In the genomic region with DNA sequence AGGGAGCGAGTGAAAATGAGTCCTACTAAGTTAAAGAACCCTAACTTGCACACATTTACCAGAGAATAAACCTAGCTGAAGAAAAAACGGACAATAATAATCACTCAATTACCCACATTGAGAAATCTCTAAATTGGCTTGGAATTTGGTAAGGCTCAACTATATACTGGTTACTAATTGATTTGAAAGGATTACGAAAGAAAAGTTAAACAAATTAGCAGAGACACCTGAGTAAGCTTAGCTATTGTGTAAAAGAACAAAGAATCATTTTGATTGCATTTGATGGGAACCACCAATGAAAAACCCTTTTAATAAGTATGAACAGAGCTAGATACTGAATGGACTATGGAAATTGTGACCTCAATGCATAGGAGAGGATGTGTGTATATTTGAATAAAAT, we compare ENCODE assay signal across 26 cellular contexts.
DNase-seq lines count a peak whose midpoint lies in the region; ATAC-seq and TF ChIP-seq lines count a peak whose summit lies in the region.
"Had no signal": no experiment of that assay in that cellular context is flagged by ENCODE, and none has a peak within 500 bp of the region (broad histone marks: within the 10 kb centered on the region; RNA-seq: fewer than 3 reads in every experiment).

No MANE protein-coding gene starts in this region.

- H3K4me1 Mint-ChIP-seq in dendritic cell treated with granulocyte-macrophage colony-stimulating factor and Interleukin-4, amounts not matched to agents 40 ng/mL and 50 ng/mL, for 4 days (ENCODE audit: low read depth): peaks cover 41% of the 10 kb centered on the region
- no peaks in the 10 kb centered on the region for H3K4me1 Mint-ChIP-seq in stimulated activated effector memory CD8-positive, alpha-beta T cell treated with anti-CD3 and anti-CD28 coated beads, Interleukin-12 subunit alpha, Interleukin-12 subunit beta, amount 100 ng/mL, for 72 hours
- H3K4me1 Mint-ChIP-seq: activated B cell treated with CpG ODN at 0.5 μM for 24 hours; activated CD4-positive, alpha-beta T cell treated with anti-CD3 and anti-CD28 coated beads, Interleukin-2, amount 10 ng/mL, durations not matched to agents 7 days and 5 days; immature natural killer cell had no signal

- H3K36me3 Mint-ChIP-seq in dendritic cell treated with granulocyte-macrophage colony-stimulating factor and Interleukin-4, amounts not matched to agents 40 ng/mL and 50 ng/mL, for 4 days (ENCODE audit: low read depth): no peaks in the 10 kb centered on the region
- no peaks in the 10 kb centered on the region for H3K36me3 Mint-ChIP-seq in stimulated activated effector memory CD8-positive, alpha-beta T cell treated with anti-CD3 and anti-CD28 coated beads, Interleukin-12 subunit alpha, Interleukin-12 subunit beta, amount 100 ng/mL, for 72 hours
- H3K36me3 Mint-ChIP-seq: activated naive CD8-positive, alpha-beta T cell; immature natural killer cell had no signal

- no peak overlapping the region for H3K4me2 ChIP-seq in osteoblast (ENCODE audit: insufficient read depth, low read length)

- no peaks in the 10 kb centered on the region for H3K79me2 ChIP-seq in osteoblast (ENCODE audit: insufficient read depth, low read length)

- no peak for ATAC-seq in stimulated activated effector memory CD8-positive, alpha-beta T cell treated with anti-CD3 and anti-CD28 coated beads, Interleukin-12 subunit alpha, Interleukin-12 subunit beta, amount 100 ng/mL, for 72 hours
- ATAC-seq in GM21576 (IDR thresholded peaks at IDR 0.05; ENCODE audit: unreplicated experiment): no peak

- no peak for TF ChIP-seq CTCF in osteoblast (IDR thresholded peaks at IDR 0.05; ENCODE audit: extremely low read depth, low read depth, low read length)

- intact Hi-C loops in dendritic cell treated with granulocyte-macrophage colony-stimulating factor and Interleukin-4, amounts not matched to agents 40 ng/mL and 50 ng/mL, for 4 days (cut with micrococcal nuclease): loop anchor here (5.0 to 10.0 kb wide), 3 partner anchors 56 to 147 kb away; partner anchors contain the start of gene TNFRSF21

- no peaks in the 10 kb centered on the region for H3K9me3 ChIP-seq in osteoblast (ENCODE audit: low read depth, low read length)
- H3K9me3 ChIP-seq: right atrium auricular region, thoracic aorta, uterus had no signal

- H3K4me3 ChIP-seq in osteoblast (ENCODE audit: insufficient read depth, low read length): no peak overlapping the region
- H3K4me3 ChIP-seq: right atrium auricular region, thoracic aorta, uterus had no signal

- no peak overlapping the region for H3K27ac ChIP-seq in osteoblast (ENCODE audit: low read depth, low read length)
- H3K27ac ChIP-seq: right atrium auricular region, thoracic aorta, uterus had no signal

- no peaks in the 10 kb centered on the region for H3K9me3 Mint-ChIP-seq in dendritic cell treated with granulocyte-macrophage colony-stimulating factor and Interleukin-4, amounts not matched to agents 40 ng/mL and 50 ng/mL, for 4 days
- no peaks in the 10 kb centered on the region for H3K9me3 Mint-ChIP-seq in stimulated activated effector memory CD8-positive, alpha-beta T cell treated with anti-CD3 and anti-CD28 coated beads, Interleukin-12 subunit alpha, Interleukin-12 subunit beta, amount 100 ng/mL, for 72 hours
- H3K9me3 Mint-ChIP-seq: activated B cell treated with CpG ODN at 0.5 μM for 24 hours; activated CD4-positive, alpha-beta T cell treated with anti-CD3 and anti-CD28 coated beads, Interleukin-2, amount 10 ng/mL, durations not matched to agents 7 days and 5 days; CD4-positive, alpha-beta T cell; immature natural killer cell had no signal

- no peak overlapping the region for H2AFZ ChIP-seq in osteoblast (ENCODE audit: low read length)

- H3K4me1 ChIP-seq in osteoblast (ENCODE audit: insufficient read depth, low read length): no peaks in the 10 kb centered on the region
- H3K4me1 ChIP-seq: right atrium auricular region, uterus had no signal

- H3K27ac Mint-ChIP-seq in dendritic cell treated with granulocyte-macrophage colony-stimulating factor and Interleukin-4, amounts not matched to agents 40 ng/mL and 50 ng/mL, for 4 days: peak overlapping the region; percentile 58
- H3K27ac Mint-ChIP-seq in stimulated activated effector memory CD8-positive, alpha-beta T cell treated with anti-CD3 and anti-CD28 coated beads, Interleukin-12 subunit alpha, Interleukin-12 subunit beta, amount 100 ng/mL, for 72 hours: no peak overlapping the region
- H3K27ac Mint-ChIP-seq: activated B cell treated with CpG ODN at 0.5 μM for 24 hours; activated CD4-positive, alpha-beta T cell treated with anti-CD3 and anti-CD28 coated beads, Interleukin-2, amount 10 ng/mL, durations not matched to agents 7 days and 5 days; activated naive CD8-positive, alpha-beta T cell; CD4-positive, alpha-beta T cell; immature natural killer cell had no signal

- no peaks in the 10 kb centered on the region for H3K27me3 ChIP-seq in osteoblast (ENCODE audit: insufficient read depth, low read length)
- H3K27me3 ChIP-seq: right atrium auricular region, uterus had no signal

- H4K20me1 ChIP-seq in osteoblast (ENCODE audit: insufficient read depth, low read length): no peaks in the 10 kb centered on the region

- H3K4me3 Mint-ChIP-seq in dendritic cell treated with granulocyte-macrophage colony-stimulating factor and Interleukin-4, amounts not matched to agents 40 ng/mL and 50 ng/mL, for 4 days: no peak overlapping the region
- no peak overlapping the region for H3K4me3 Mint-ChIP-seq in stimulated activated effector memory CD8-positive, alpha-beta T cell treated with anti-CD3 and anti-CD28 coated beads, Interleukin-12 subunit alpha, Interleukin-12 subunit beta, amount 100 ng/mL, for 72 hours
- H3K4me3 Mint-ChIP-seq: activated B cell treated with CpG ODN at 0.5 μM for 24 hours; activated CD4-positive, alpha-beta T cell treated with anti-CD3 and anti-CD28 coated beads, Interleukin-2, amount 10 ng/mL, durations not matched to agents 7 days and 5 days; activated naive CD8-positive, alpha-beta T cell; CD4-positive, alpha-beta T cell; immature natural killer cell had no signal

- H3K27me3 Mint-ChIP-seq in dendritic cell treated with granulocyte-macrophage colony-stimulating factor and Interleukin-4, amounts not matched to agents 40 ng/mL and 50 ng/mL, for 4 days: peaks cover 9% of the 10 kb centered on the region
- H3K27me3 Mint-ChIP-seq: activated B cell treated with CpG ODN at 0.5 μM for 24 hours had no signal

- DNase-seq in NCI-H1105 treated with DMSO at 0.1 percent for 48 hours (lab: John Stamatoyannopoulos, UW) (peak; percentile 31), NCI-H1105 (lab: John Stamatoyannopoulos, UW) (no peak), NCI-H748 (lab: John Stamatoyannopoulos, UW; ENCODE audit: unreplicated experiment) (peak; percentile 87), osteoblast (ENCODE audit: insufficient read length, low spot score, missing footprints) (peak; percentile 22), GDM1 (lab: John Stamatoyannopoulos, UW) (no peak)
- no peak for DNase-seq in stimulated activated effector memory CD8-positive, alpha-beta T cell treated with anti-CD3 and anti-CD28 coated beads, Interleukin-12 subunit alpha, Interleukin-12 subunit beta, amount 100 ng/mL, for 72 hours (ENCODE audit: low spot score in 2 of 2)
- DNase-seq: 8988T; activated B cell treated with CpG ODN at 0.5 μM for 24 hours; activated CD4-positive, alpha-beta T cell treated with anti-CD3 and anti-CD28 coated beads, Interleukin-2, amount 10 ng/mL, durations not matched to agents 7 days and 5 days; activated effector memory CD4-positive, alpha-beta T cell treated with anti-CD3 and anti-CD28 coated beads, Interleukin-2, amount 50 U/mL, for 16 hours; CD4-positive, alpha-beta T cell; H7; immature natural killer cell; Karpas-422; mesendoderm; NCI-H2029; NCI-H524; RPMI8226; stimulated activated naive CD4-positive, alpha-beta T cell treated with Interleukin-2 at 50 U/mL for 16 hours; T-helper 1 cell; uterus had no signal

- no peaks in the 10 kb centered on the region for H3K36me3 ChIP-seq in osteoblast (ENCODE audit: insufficient read depth, low read length)
- H3K36me3 ChIP-seq: right atrium auricular region, thoracic aorta, uterus had no signal

Comparison
In these comparisons a context has a peak if more than half of its experiments do, and no peak if none do; other contexts are left out.
1. DNase-seq: peak in NCI-H1105 treated with DMSO at 0.1 percent for 48 hours (single experiment), NCI-H748 (single experiment) and osteoblast (single experiment); none in NCI-H1105 (single experiment), stimulated activated effector memory CD8-positive, alpha-beta T cell treated with anti-CD3 and anti-CD28 coated beads, Interleukin-12 subunit alpha, Interleukin-12 subunit beta, amount 100 ng/mL, for 72 hours (0 of 2) and GDM1 (single experiment).